Comparison of ENCODE assay signal across 17 cellular contexts in the genomic region with DNA sequence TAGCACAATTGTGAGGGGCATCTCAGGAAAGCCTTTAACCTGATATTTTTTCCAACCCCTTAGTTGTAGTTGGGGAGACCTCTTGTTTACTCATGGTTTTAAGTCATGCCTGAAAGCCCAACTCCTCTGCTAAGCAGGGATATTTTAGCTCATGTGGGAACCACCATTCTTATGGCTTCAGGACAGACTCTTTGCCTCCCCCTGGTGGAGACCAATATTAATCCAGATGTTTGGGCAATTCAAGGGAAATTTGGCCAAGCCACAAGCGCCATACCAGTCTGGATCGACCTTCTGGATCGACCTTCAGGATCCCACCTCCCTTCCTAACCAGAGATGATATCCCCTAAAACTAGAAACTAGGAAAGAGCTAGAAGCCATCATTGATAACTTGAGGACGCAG.
DNase-seq lines count a peak whose midpoint lies in the region; ATAC-seq and TF ChIP-seq lines count a peak whose summit lies in the region.
"Had no signal": no experiment of that assay in that cellular context is flagged by ENCODE, and none has a peak within 500 bp of the region (broad histone marks: within the 10 kb centered on the region; RNA-seq: fewer than 3 reads in every experiment).

No MANE protein-coding gene starts in this region.

- CTCF ChIA-PET in PC-9 (lab: Charles Lee): no interaction called here

- H3K36me3 ChIP-seq in HAP-1 (replicated peaks): no peaks in the 10 kb centered on the region
- H3K36me3 ChIP-seq in PC-9 (ENCODE audit: low read depth): no peaks in the 10 kb centered on the region
- H3K36me3 ChIP-seq: adrenal gland, gastroesophageal sphincter had no signal

- DNase-seq in COLO829 (ENCODE audit: low spot score) (peak; percentile 23), HAP-1 (ENCODE audit: low spot score in 2 of 2) (peak; percentile 27 to 57), PC-9 (no peak), foreskin keratinocyte (no peak), SIG-M5 treated with dmso at 0.1 percent for 504 hours (lab: John Stamatoyannopoulos, UW; ENCODE audit: unreplicated experiment) (no peak), NCI-H510A treated with DMSO at 0.1 percent for 48 hours (lab: John Stamatoyannopoulos, UW) (no peak), NCI-H146 treated with DMSO at 0.1 percent for 48 hours (lab: John Stamatoyannopoulos, UW; ENCODE audit: unreplicated experiment) (no peak)
- DNase-seq: activated T-cell treated with anti-CD3 and anti-CD28 coated beads, Interleukin-2, amount 50 U/mL, for 4 hours; adrenal gland; CD8-positive, alpha-beta T cell; left cardiac atrium; natural killer cell; NCI-H226; substantia nigra had no signal

- H3K27ac ChIP-seq in PC-9: no peak overlapping the region
- no peak overlapping the region for H3K27ac ChIP-seq in foreskin keratinocyte
- H3K27ac ChIP-seq: adrenal gland, gastroesophageal sphincter had no signal

- no peaks in the 10 kb centered on the region for H3K4me1 ChIP-seq in HAP-1
- H3K4me1 ChIP-seq in PC-9 (replicated peaks; ENCODE audit: insufficient read depth): no peaks in the 10 kb centered on the region
- no peaks in the 10 kb centered on the region for H3K4me1 ChIP-seq in foreskin keratinocyte
- H3K4me1 ChIP-seq: adrenal gland, gastroesophageal sphincter had no signal

- no peaks in the 10 kb centered on the region for H4K20me1 ChIP-seq in PC-9 (ENCODE audit: insufficient read depth)

- H3K9me3 ChIP-seq in HAP-1 (no peaks in the 10 kb centered on the region), PC-9 (ENCODE audit: insufficient read depth, low read depth) (no peaks in the 10 kb centered on the region)
- H3K9me3 ChIP-seq: adrenal gland had no signal

- H3F3A ChIP-seq in PC-9 (ENCODE audit: insufficient read depth, low read depth): no peaks in the 10 kb centered on the region

- TF ChIP-seq CTCF in PC-9 (conservative IDR thresholded peaks at IDR 0.05) (peak; percentile 51), foreskin keratinocyte (conservative IDR thresholded peaks at IDR 0.05) (peak; percentile 26)

- in situ Hi-C loops in HAP-1 (cut with MboI; ENCODE audit: low sequenced_read_pairs): no loop called here

- H3K4me2 ChIP-seq in PC-9: no peak overlapping the region

- intact Hi-C loops in PC-9 (cut with micrococcal nuclease; ENCODE audit: unreplicated experiment): no loop called here

- no peaks in the 10 kb centered on the region for H3K79me2 ChIP-seq in PC-9 (ENCODE audit: low read depth)

- no TSS peak for BruUV-seq in PC-9 (replicated peaks; lab: Mats Ljungman, UMichigan)

- H3K4me3 ChIP-seq in HAP-1: no peak overlapping the region
- H3K4me3 ChIP-seq in PC-9: no peak overlapping the region
- H3K4me3 ChIP-seq: adrenal gland, gastroesophageal sphincter had no signal

- H3K27me3 ChIP-seq in HAP-1 (ENCODE audit: low read depth) (no peaks in the 10 kb centered on the region), PC-9 (ENCODE audit: insufficient read depth, low read depth) (no peaks in the 10 kb centered on the region), foreskin keratinocyte (no peaks in the 10 kb centered on the region)
- H3K27me3 ChIP-seq: adrenal gland, gastroesophageal sphincter had no signal

- no peak overlapping the region for H2AFZ ChIP-seq in PC-9

- POLR2A ChIA-PET in PC-9 (lab: Charles Lee; ENCODE audit: unreplicated experiment): no interaction called here

- ATAC-seq in foreskin keratinocyte: no peak
- ATAC-seq in GM18870 (IDR thresholded peaks at IDR 0.05; ENCODE audit: unreplicated experiment): no peak
- ATAC-seq: activated CD4-positive, CD25-positive, alpha-beta regulatory T cell treated with anti-CD3 and anti-CD28 coated beads, Interleukin-2, amount 50 U/mL, for 24 hours; activated T-cell treated with anti-CD3 and anti-CD28 coated beads, Interleukin-2, amount 50 U/mL, for 4 hours; CD8-positive, alpha-beta T cell; gastroesophageal sphincter; left cardiac atrium; natural killer cell had no signal

- no peaks in the 10 kb centered on the region for H3K9me2 ChIP-seq in PC-9 (ENCODE audit: insufficient read depth)

Comparison
In these comparisons a context has a peak if more than half of its experiments do, and no peak if none do; other contexts are left out.
1. DNase-seq: peak in COLO829 (single experiment) and HAP-1 (2 of 2); none in PC-9 (0 of 2), foreskin keratinocyte (0 of 2), SIG-M5 treated with dmso at 0.1 percent for 504 hours (single experiment), NCI-H510A treated with DMSO at 0.1 percent for 48 hours (single experiment) and NCI-H146 treated with DMSO at 0.1 percent for 48 hours (single experiment).